ENCODE assay signal across 2 cellular contexts in genomic region chr9:77679696-77680359, GRCh38.
TF ChIP-seq lines count a peak whose summit lies in the region.

No MANE protein-coding gene starts in this region.

TF ChIP-seq in HepG2, 621 proteins besides CTCF, POLR2A, EP300 and RAD21:
- TF ChIP-seq ZNF543 (CRISPR knock-in tag; IDR thresholded peaks at IDR 0.05) (no peak), TSC22D2 (CRISPR knock-in tag; IDR thresholded peaks at IDR 0.05; ENCODE audit: borderline replicate concordance) (no peak), ARNTL (CRISPR knock-in tag; IDR thresholded peaks at IDR 0.05) (no peak), ZNF414 (CRISPR knock-in tag; IDR thresholded peaks at IDR 0.05) (no peak), RFXANK (CRISPR knock-in tag; IDR thresholded peaks at IDR 0.05) (no peak), ZNF121 (CRISPR knock-in tag; IDR thresholded peaks at IDR 0.05) (no peak), AHR (CRISPR knock-in tag; IDR thresholded peaks at IDR 0.05) (no peak), MYNN (CRISPR knock-in tag; IDR thresholded peaks at IDR 0.05; ENCODE audit: low read depth) (no peak), ZNF646 (CRISPR knock-in tag; IDR thresholded peaks at IDR 0.05) (no peak), FLYWCH1 (CRISPR knock-in tag; IDR thresholded peaks at IDR 0.05) (no peak)
TF ChIP-seq in HepG2: peak in this region for 0.

TF ChIP-seq in neural cell, 6 proteins besides CTCF, POLR2A, EP300 and RAD21:
- peak; percentile 32 for TF ChIP-seq POLR2AphosphoS5 (IDR thresholded peaks at IDR 0.05)
- TF ChIP-seq MXI1 (conservative IDR thresholded peaks at IDR 0.05; ENCODE audit: poor library complexity, severe bottlenecking): no peak
